Comparison of ENCODE assay signal across 22 cellular contexts in genomic region chr17:72967963-72968585, GRCh38.
DNase-seq lines count a peak whose midpoint lies in the region; ATAC-seq and TF ChIP-seq lines count a peak whose summit lies in the region.
"Had no signal": no experiment of that assay in that cellular context is flagged by ENCODE, and none has a peak within 500 bp of the region (broad histone marks: within the 10 kb centered on the region; RNA-seq: fewer than 3 reads in every experiment).

No MANE protein-coding gene starts in this region.

- H3K27ac Mint-ChIP-seq in endothelial cell (ENCODE audit: unreplicated experiment) (peak overlapping the region; percentile 3), osteocyte (ENCODE audit: unreplicated experiment) (peak overlapping the region; percentile 61)
- H3K27ac Mint-ChIP-seq in naive thymus-derived CD8-positive, alpha-beta T cell, result no peak overlapping the region
- H3K27ac Mint-ChIP-seq: activated naive CD8-positive, alpha-beta T cell; B cell had no signal

- no peak for ATAC-seq in naive thymus-derived CD8-positive, alpha-beta T cell
- ATAC-seq in activated CD4-positive, CD25-positive, alpha-beta regulatory T cell treated with anti-CD3 and anti-CD28 coated beads, Interleukin-2, amount 50 U/mL, for 24 hours, result no peak
- ATAC-seq: K562, right cardiac atrium had no signal

- H3K4me3 Mint-ChIP-seq in endothelial cell (ENCODE audit: unreplicated experiment), result no peak overlapping the region
- no peak overlapping the region for H3K4me3 Mint-ChIP-seq in osteocyte (ENCODE audit: unreplicated experiment)
- no peak overlapping the region for H3K4me3 Mint-ChIP-seq in naive thymus-derived CD8-positive, alpha-beta T cell
- H3K4me3 Mint-ChIP-seq: activated naive CD8-positive, alpha-beta T cell; B cell had no signal

- H3K36me3 Mint-ChIP-seq in endothelial cell (ENCODE audit: low read depth, unreplicated experiment) (no peaks in the 10 kb centered on the region), osteocyte (ENCODE audit: unreplicated experiment) (peaks cover 2% of the 10 kb centered on the region)
- no peaks in the 10 kb centered on the region for H3K36me3 Mint-ChIP-seq in naive thymus-derived CD8-positive, alpha-beta T cell
- H3K36me3 Mint-ChIP-seq: activated naive CD8-positive, alpha-beta T cell had no signal

- DNase-seq in NCI-H1417 (lab: John Stamatoyannopoulos, UW) (peak in 2 of 3 experiments; percentile 17 to 48), NCI-H1417 treated with DMSO at 0.1 percent for 48 hours (lab: John Stamatoyannopoulos, UW) (no peak), RPMI7951 (ENCODE audit: low read depth) (peak; percentile 47), endothelial cell (ENCODE audit: low spot score) (no peak), osteocyte (ENCODE audit: extremely low spot score, unreplicated experiment) (no peak), globus pallidus (ENCODE audit: low spot score) (no peak)
- no peak for DNase-seq in naive thymus-derived CD8-positive, alpha-beta T cell
- DNase-seq: 8988T; activated CD4-positive, alpha-beta T cell treated with anti-CD3 and anti-CD28 coated beads for 1 hour; activated CD8-positive, alpha-beta memory T cell treated with anti-CD3 and anti-CD28 coated beads for 24 hours; COR-L47; foreskin melanocyte; GM23248; NCI-H1930; NCI-H446; pancreas; right cardiac atrium; RPMI8226 had no signal

- POLR2A ChIA-PET in naive thymus-derived CD8-positive, alpha-beta T cell (lab: Charles Lee), result no interaction called here

- no peaks in the 10 kb centered on the region for H3K9me3 Mint-ChIP-seq in endothelial cell (ENCODE audit: unreplicated experiment)
- no peaks in the 10 kb centered on the region for H3K9me3 Mint-ChIP-seq in osteocyte (ENCODE audit: unreplicated experiment)
- peaks cover 0 to 4% (median 0%) of the 10 kb centered on the region in 9 donors for H3K9me3 Mint-ChIP-seq in naive thymus-derived CD8-positive, alpha-beta T cell

- H3K4me1 Mint-ChIP-seq in endothelial cell (ENCODE audit: unreplicated experiment), result peaks cover 16% of the 10 kb centered on the region
- peaks cover 41% of the 10 kb centered on the region for H3K4me1 Mint-ChIP-seq in osteocyte (ENCODE audit: unreplicated experiment)
- peaks cover 9 to 16% (median 13%) of the 10 kb centered on the region in 4 donors for H3K4me1 Mint-ChIP-seq in naive thymus-derived CD8-positive, alpha-beta T cell

- H3K27me3 Mint-ChIP-seq in endothelial cell (ENCODE audit: unreplicated experiment), result no peaks in the 10 kb centered on the region
- H3K27me3 Mint-ChIP-seq in osteocyte (ENCODE audit: unreplicated experiment), result no peaks in the 10 kb centered on the region
- no peaks in the 10 kb centered on the region for H3K27me3 Mint-ChIP-seq in naive thymus-derived CD8-positive, alpha-beta T cell
- H3K27me3 Mint-ChIP-seq: activated naive CD8-positive, alpha-beta T cell; B cell had no signal

- TF ChIP-seq CTCF in endothelial cell (IDR thresholded peaks at IDR 0.05; ENCODE audit: unreplicated experiment) (no peak), osteocyte (IDR thresholded peaks at IDR 0.05) (no peak)

Comparison
In these comparisons a context has a peak if more than half of its experiments do, and no peak if none do; other contexts are left out.
1. DNase-seq: peak in NCI-H1417 (2 of 3) and RPMI7951 (single experiment); none in NCI-H1417 treated with DMSO at 0.1 percent for 48 hours (single experiment), endothelial cell (single experiment), osteocyte (single experiment), naive thymus-derived CD8-positive, alpha-beta T cell (0 of 10) and globus pallidus (single experiment).
2. H3K27ac Mint-ChIP-seq: peak in endothelial cell (single experiment) and osteocyte (single experiment); none in naive thymus-derived CD8-positive, alpha-beta T cell (0 of 10).